9 cellular contexts compared by ENCODE assay signal in genomic region chr1:94863919-94864318, GRCh38. TPM values are rescaled to one million over a fixed set of nuclear protein-coding genes. Genes with fewer than 3 reads are reported as not detected.
DNase-seq lines count a peak whose midpoint lies in the region; ATAC-seq, FAIRE-seq and TF ChIP-seq lines count a peak whose summit lies in the region.
"Had no signal": no experiment of that assay in that cellular context is flagged by ENCODE, and none has a peak within 500 bp of the region (broad histone marks: within the 10 kb centered on the region; RNA-seq: fewer than 3 reads in every experiment).

No MANE protein-coding gene starts in this region.

- H3K36me3 ChIP-seq in kidney (ENCODE audit: control insufficient read depth in 1 of 2, insufficient read depth in 2 of 2, low read length in 2 of 2) = no peaks in the 10 kb centered on the region
- H3K36me3 ChIP-seq in spleen = no peaks in the 10 kb centered on the region

- H3K4me3 ChIP-seq in kidney (ENCODE audit: low read length in 2 of 2) = peak overlapping the region in 1 of 2 donors; percentile 20
- no peak overlapping the region for H3K4me3 ChIP-seq in spleen

- H3K9me3 ChIP-seq in kidney (ENCODE audit: control insufficient read depth in 1 of 2, low read length in 2 of 2) (no peaks in the 10 kb centered on the region), spleen (no peaks in the 10 kb centered on the region)

- H3K4me3 Mint-ChIP-seq in brain = peak overlapping the region; percentile 10 to 75 (median 41)
- H3K4me3 Mint-ChIP-seq in activated T-cell treated with anti-CD3 and anti-CD28 coated beads, Interleukin-2, amount 50 U/mL, for 4 hours = no peak overlapping the region

- intact Hi-C loops in kidney (cut with DNase I) = loop anchor here (10.0 kb wide), 1 partner anchor 61 kb away; the partner anchor contains the start of gene CNN3
- intact Hi-C loops in spleen (cut with DNase I; ENCODE audit: low total_unique reads) = no loop called here

- no peak for FAIRE-seq in kidney (lab: Jason Lieb, UNC)
- FAIRE-seq: islet of Langerhans had no signal

- H3K9ac ChIP-seq in kidney (ENCODE audit: low read length in 2 of 2) = peak overlapping the region; percentile 44 to 72

- H3K36me3 Mint-ChIP-seq in brain = no peaks in the 10 kb centered on the region
- H3K36me3 Mint-ChIP-seq in activated T-cell treated with anti-CD3 and anti-CD28 coated beads, Interleukin-2, amount 50 U/mL, for 4 hours (ENCODE audit: insufficient read depth) = no peaks in the 10 kb centered on the region

- H3K4me1 ChIP-seq in kidney (ENCODE audit: control insufficient read depth in 1 of 2, insufficient read depth in 1 of 2, low read depth in 1 of 2, low read length in 2 of 2) (peaks cover 32 to 51% of the 10 kb centered on the region in 2 donors), spleen (peaks cover 0 to 24% (median 4%) of the 10 kb centered on the region in 6 donors)

- ATAC-seq in GM21576 (IDR thresholded peaks at IDR 0.05; ENCODE audit: unreplicated experiment) = no peak
- no peak for ATAC-seq in activated T-cell treated with anti-CD3 and anti-CD28 coated beads, Interleukin-2, amount 50 U/mL, for 4 hours
- ATAC-seq in GM21737 (IDR thresholded peaks at IDR 0.05; ENCODE audit: unreplicated experiment) = no peak

- H3K27me3 Mint-ChIP-seq in brain = no peaks in the 10 kb centered on the region
- H3K27me3 Mint-ChIP-seq in activated T-cell treated with anti-CD3 and anti-CD28 coated beads, Interleukin-2, amount 50 U/mL, for 4 hours (ENCODE audit: low read depth) = peaks cover 4% of the 10 kb centered on the region

- peak overlapping the region; percentile 69 to 99 (median 92) for H3K27ac Mint-ChIP-seq in brain

- H3K27me3 ChIP-seq in spleen (replicated peaks in 1 of 7) = no peaks in the 10 kb centered on the region

- H3K4me1 Mint-ChIP-seq in brain = peaks cover 82% of the 10 kb centered on the region
- no peaks in the 10 kb centered on the region for H3K4me1 Mint-ChIP-seq in activated T-cell treated with anti-CD3 and anti-CD28 coated beads, Interleukin-2, amount 50 U/mL, for 4 hours (ENCODE audit: low read depth)

- no peak for TF ChIP-seq POLR2A in spleen (IDR thresholded peaks at IDR 0.05)

- no peak for TF ChIP-seq CTCF in brain (conservative IDR thresholded peaks at IDR 0.05)
- no peak for TF ChIP-seq CTCF in kidney (IDR thresholded peaks at IDR 0.05; ENCODE audit: borderline replicate concordance, extremely low read depth, insufficient read depth)
- no peak for TF ChIP-seq CTCF in spleen (IDR thresholded peaks at IDR 0.05 in 8 of 11, conservative IDR thresholded peaks at IDR 0.05 in 3 of 11)

- 59 to 69% (median 60%) methylated on average over 4 of the region's 4 CpGs for WGBS in spleen, 5 donors

- H3K9me3 Mint-ChIP-seq in brain = no peaks in the 10 kb centered on the region
- H3K9me3 Mint-ChIP-seq in activated T-cell treated with anti-CD3 and anti-CD28 coated beads, Interleukin-2, amount 50 U/mL, for 4 hours = no peaks in the 10 kb centered on the region

- H3K27ac ChIP-seq in kidney (ENCODE audit: low read depth in 2 of 2, low read length in 2 of 2) (peak overlapping the region; percentile 92 to 98), spleen (peak overlapping the region in 7 of 8 donors; percentile 44 to 71 (median 59))

- DNase-seq in HCEC 1CT = peak; percentile 95
- DNase-seq in kidney = no peak
- DNase-seq in spleen = no peak
- DNase-seq in activated T-cell treated with anti-CD3 and anti-CD28 coated beads, Interleukin-2, amount 50 U/mL, for 4 hours = no peak
- no peak for DNase-seq in DMS153 treated with DMSO at 0.1 percent for 48 hours (lab: John Stamatoyannopoulos, UW; ENCODE audit: unreplicated experiment)

RNA-seq across cellular contexts. Expression of gene SLC44A3, which starts 43.8 kb away (rescaled TPM):
- polyA plus RNA-seq in brain (ENCODE audit: insufficient read depth, low read depth, low replicate concordance) (3.9 TPM), kidney (ENCODE audit: insufficient read depth, low read depth, low replicate concordance) (35.2 TPM), spleen (under 1 TPM; 0.28 to 0.58 (median 0.32) TPM)
- total RNA-seq in kidney (49.6 TPM), spleen (1 to 10 TPM in 3 of 7 donors, under 1 TPM in 4; 0.65 to 4.0 (median 0.97) TPM)
- total RNA-seq in activated T-cell treated with anti-CD3 and anti-CD28 coated beads, Interleukin-2, amount 50 U/mL, for 4 hours = under 1 TPM in 1 of 3 donors, not detected in 2; 0.30 TPM

Comparison
In these comparisons a context has a peak if more than half of its experiments do, and no peak if none do; other contexts are left out.
1. RNA of gene SLC44A3, which starts 43.8 kb away (total RNA-seq): 49.6 TPM in kidney (single experiment); 0.65 to 4.0 TPM in spleen and 0.30 TPM in activated T-cell treated with anti-CD3 and anti-CD28 coated beads, Interleukin-2, amount 50 U/mL, for 4 hours; every median in the first group is over 10 times any median in the second.